ENCODE assay signal across 8 cellular contexts in genomic region chr20:4160761-4161305, GRCh38. TPM values are rescaled to one million over a fixed set of nuclear protein-coding genes. Genes with fewer than 3 reads are reported as not detected.
DNase-seq lines count a peak whose midpoint lies in the region; ATAC-seq, FAIRE-seq and TF ChIP-seq lines count a peak whose summit lies in the region.

No MANE protein-coding gene starts in this region.

- DNase-seq in A673 (ENCODE audit: low spot score) (no peak), MM.1S (peak; percentile 77), GM12878 (ENCODE audit: low read depth, low spot score) (no peak), left lobe of liver (ENCODE audit: low spot score) (no peak), prostate gland (ENCODE audit: low spot score) (no peak)
- peak in 1 of 2 donors; percentile 33 for DNase-seq in stimulated activated naive CD8-positive, alpha-beta T cell treated with anti-CD3 and anti-CD28 coated beads, Interleukin-15, amount 100 ng/mL, for 72 hours

- H3K27me3 Mint-ChIP-seq in stimulated activated naive CD8-positive, alpha-beta T cell treated with anti-CD3 and anti-CD28 coated beads, Interleukin-15, amount 100 ng/mL, for 72 hours = peaks cover 36% of the 10 kb centered on the region

- POLR2A ChIA-PET in A673 (lab: Charles Lee; ENCODE audit: low non-redundant PET) (no interaction called here), GM12878 (lab: Charles Lee) (no interaction called here)

- no peaks in the 10 kb centered on the region for H3K9me2 ChIP-seq in MM.1S (replicated peaks; ENCODE audit: insufficient read depth, low read length)

- ATAC-seq in GM12878 (peak; percentile 63), left lobe of liver (peak; percentile 48), HG02840 (IDR thresholded peaks at IDR 0.05; ENCODE audit: low FRiP score, unreplicated experiment) (no peak), HG02885 (IDR thresholded peaks at IDR 0.05; ENCODE audit: poor library complexity, unreplicated experiment) (no peak)
- peak; percentile 71 for ATAC-seq in stimulated activated naive CD8-positive, alpha-beta T cell treated with anti-CD3 and anti-CD28 coated beads, Interleukin-15, amount 100 ng/mL, for 72 hours

- TF ChIP-seq RAD21 in GM12878 (IDR thresholded peaks at IDR 0.05; ENCODE audit: insufficient read depth, low read depth, low read length) = no peak

- RAD21 ChIA-PET in GM12878 (lab: Charles Lee; ENCODE audit: unreplicated experiment) = no interaction called here

- no peaks in the 10 kb centered on the region for H3K36me3 ChIP-seq in A673 (ENCODE audit: insufficient read depth, low read length, poor library complexity, severe bottlenecking)
- no peaks in the 10 kb centered on the region for H3K36me3 ChIP-seq in MM.1S (replicated peaks; ENCODE audit: insufficient read depth, low read length)
- H3K36me3 ChIP-seq in GM12878 (ENCODE audit: control insufficient read depth in 2 of 2, insufficient read depth in 2 of 2, low read length in 1 of 2) = no peaks in the 10 kb centered on the region
- no peaks in the 10 kb centered on the region for H3K36me3 ChIP-seq in prostate gland

- no peak overlapping the region for H3K27ac Mint-ChIP-seq in stimulated activated naive CD8-positive, alpha-beta T cell treated with anti-CD3 and anti-CD28 coated beads, Interleukin-15, amount 100 ng/mL, for 72 hours

- intact Hi-C loops in A673 (cut with micrococcal nuclease; ENCODE audit: unreplicated experiment) (no loop called here), GM12878 (cut with micrococcal nuclease; ENCODE audit: unreplicated experiment) (no loop called here), prostate gland (cut with DNase I) (no loop called here)

- peak overlapping the region; percentile 49 for H2AFZ ChIP-seq in MM.1S (ENCODE audit: low read length)
- no peak overlapping the region for H2AFZ ChIP-seq in GM12878 (ENCODE audit: control insufficient read depth, low read depth, low read length)

- peaks cover 40% of the 10 kb centered on the region for H3K4me1 Mint-ChIP-seq in stimulated activated naive CD8-positive, alpha-beta T cell treated with anti-CD3 and anti-CD28 coated beads, Interleukin-15, amount 100 ng/mL, for 72 hours

- TF ChIP-seq CTCF in A673 (conservative IDR thresholded peaks at IDR 0.05; ENCODE audit: low read depth, low read length) (no peak), MM.1S (IDR thresholded peaks at IDR 0.05; ENCODE audit: low read length) (no peak), GM12878 (IDR thresholded peaks at IDR 0.05 in 2 of 3, conservative IDR thresholded peaks at IDR 0.05 in 1 of 3; ENCODE audit: control insufficient read depth in 2 of 3, extremely low read depth in 1 of 3, insufficient read depth in 1 of 3, low read depth in 3 of 3, low read length in 3 of 3) (no peak), prostate gland (IDR thresholded peaks at IDR 0.05) (no peak)

- CTCF ChIA-PET in A673 (lab: Charles Lee) (no interaction called here), GM12878 (lab: Yijun Ruan, JAX) (interaction anchor here (1.0 kb wide), 2 partner anchors 13 to 68 kb away, joined by 3 to 4 read pairs; no protein-coding TSS in a partner anchor)

- SMC1A ChIA-PET in GM12878 (lab: Charles Lee; ENCODE audit: uncharacterized antibody, unreplicated experiment) = no interaction called here

- peaks cover 22% of the 10 kb centered on the region for H3K4me1 ChIP-seq in A673 (ENCODE audit: insufficient read depth, low read length, poor library complexity, severe bottlenecking)
- H3K4me1 ChIP-seq in MM.1S (ENCODE audit: low read length) = peaks cover 29% of the 10 kb centered on the region
- H3K4me1 ChIP-seq in GM12878 (ENCODE audit: control insufficient read depth, insufficient read depth, low read length) = no peaks in the 10 kb centered on the region
- H3K4me1 ChIP-seq in prostate gland (replicated peaks) = peaks cover 6% of the 10 kb centered on the region

- H3K4me2 ChIP-seq in MM.1S (ENCODE audit: low read depth, low read length) = peak overlapping the region; percentile 55
- no peak overlapping the region; the same call in 1 of the 2 replicates for H3K4me2 ChIP-seq in GM12878 (ENCODE audit: control insufficient read depth, insufficient read depth)

- 0 out of 2 replicates have a peak, but pooled peaks cover 4% of the 10 kb centered on the region for H3F3A ChIP-seq in MM.1S (ENCODE audit: insufficient read depth, low read length)

- no peak for TF ChIP-seq EP300 in GM12878 (IDR thresholded peaks at IDR 0.05; ENCODE audit: borderline replicate concordance in 1 of 2, control insufficient read depth in 1 of 2, low read depth in 2 of 2, low read length in 2 of 2)

- TF ChIP-seq POLR2A in GM12878 (IDR thresholded peaks at IDR 0.05; ENCODE audit: low read depth, low read length) = no peak
- TF ChIP-seq POLR2A in prostate gland (IDR thresholded peaks at IDR 0.05) = no peak

- no peak overlapping the region for H3K4me3 Mint-ChIP-seq in stimulated activated naive CD8-positive, alpha-beta T cell treated with anti-CD3 and anti-CD28 coated beads, Interleukin-15, amount 100 ng/mL, for 72 hours

- in situ Hi-C loops in GM12878 (cut with MboI) = no loop called here

- H3K4me3 ChIP-seq in A673 (ENCODE audit: low read depth, low read length, poor library complexity, severe bottlenecking) (no peak overlapping the region), MM.1S (ENCODE audit: low read length) (0 out of 2 replicates have a peak overlapping the region, but pooled peaks have one; percentile 19), GM12878 (no peak overlapping the region), prostate gland (no peak overlapping the region)

- H3K27me3 ChIP-seq in A673 (replicated peaks; ENCODE audit: insufficient read depth, low read depth, low read length, poor library complexity) = no peaks in the 10 kb centered on the region
- no peaks in the 10 kb centered on the region for H3K27me3 ChIP-seq in MM.1S (replicated peaks; ENCODE audit: insufficient read depth, low read length)
- H3K27me3 ChIP-seq in GM12878 (replicated peaks in 1 of 2; ENCODE audit: control insufficient read depth in 2 of 2, insufficient read depth in 2 of 2, low read length in 1 of 2) = peaks cover 0 to 5% of the 10 kb centered on the region in 2 experiments; a peak in 1 of 4 replicates
- no peaks in the 10 kb centered on the region for H3K27me3 ChIP-seq in prostate gland (replicated peaks; ENCODE audit: insufficient read depth)

- FAIRE-seq in GM12878 (lab: Jason Lieb, UNC) = no peak

- WGBS in GM12878 (ENCODE audit: insufficient coverage, insufficient replicate concordance, low lambda C conversion rate, missing lambda C conversion rate) = 16% methylated on average over 14 of the region's 14 CpGs
- 48% methylated on average over 10 of the region's 14 CpGs for WGBS in prostate gland

- H3K27ac ChIP-seq in A673 (ENCODE audit: low read depth, low read length, poor library complexity, severe bottlenecking) (peak overlapping the region; percentile 77), MM.1S (ENCODE audit: low read length) (peak overlapping the region; percentile 58; the same call in 1 of the 2 replicates), GM12878 (ENCODE audit: control insufficient read depth, insufficient read depth) (no peak overlapping the region), prostate gland (no peak overlapping the region)

- BruUV-seq in A673 (replicated peaks; lab: Mats Ljungman, UMichigan) = no TSS peak
- BruUV-seq in GM12878 (replicated peaks; lab: Mats Ljungman, UMichigan) = no TSS peak

- no peaks in the 10 kb centered on the region for H3K9me3 ChIP-seq in A673 (ENCODE audit: low read depth, low read length, poor library complexity, severe bottlenecking)
- H3K9me3 ChIP-seq in MM.1S (replicated peaks; ENCODE audit: insufficient read depth, low read length) = no peaks in the 10 kb centered on the region
- no peaks in the 10 kb centered on the region for H3K9me3 ChIP-seq in GM12878 (replicated peaks; ENCODE audit: control insufficient read depth, insufficient read depth, low read length)
- H3K9me3 ChIP-seq in prostate gland = no peaks in the 10 kb centered on the region

- H3K9me3 Mint-ChIP-seq in stimulated activated naive CD8-positive, alpha-beta T cell treated with anti-CD3 and anti-CD28 coated beads, Interleukin-15, amount 100 ng/mL, for 72 hours = no peaks in the 10 kb centered on the region

- no peaks in the 10 kb centered on the region for H3K79me2 ChIP-seq in MM.1S (ENCODE audit: low read length)
- no peaks in the 10 kb centered on the region for H3K79me2 ChIP-seq in GM12878 (ENCODE audit: control insufficient read depth, insufficient read depth, low read length)

- H4K20me1 ChIP-seq in MM.1S (ENCODE audit: insufficient read depth, low read length) = no peaks in the 10 kb centered on the region
- no peaks in the 10 kb centered on the region for H4K20me1 ChIP-seq in GM12878 (ENCODE audit: control insufficient read depth, insufficient read depth)

- peak overlapping the region; percentile 38 for H3K9ac ChIP-seq in MM.1S (ENCODE audit: low read length)
- H3K9ac ChIP-seq in GM12878 (ENCODE audit: control insufficient read depth, insufficient read depth, low read length) = no peak overlapping the region

TF ChIP-seq in GM12878, 131 proteins besides CTCF, POLR2A, EP300 and RAD21:
- peak in 1 of 2 experiments; percentile 7; a peak in 1 of 4 replicates for TF ChIP-seq BHLHE40 (IDR thresholded peaks at IDR 0.05; ENCODE audit: borderline replicate concordance in 1 of 2, low read depth in 2 of 2, low read length in 1 of 2)
- TF ChIP-seq ZNF622 (IDR thresholded peaks at IDR 0.05) = no peak
TF ChIP-seq in GM12878: peak in this region for 1.

RNA-seq across cellular contexts. Expression of gene SMOX, which starts 12.2 kb away (rescaled TPM):
- total RNA-seq in A673 (2021) (21.8 and 22.1 TPM in 2 replicates), GM12878 (2014; rRNA removed) (0.11 and 0.23 TPM in 2 replicates), GM12878 (2014; rRNA removed; fragmentation: Illumina TruSeq; extraction: Trizol) (not detected in 2 replicates), GM12878 (2021) (0.15 and 0.21 TPM in 2 replicates), left lobe of liver (1.8 TPM), prostate gland (10 to 100 TPM; 22.7 to 26.6 TPM)
- total RNA-seq in GM12878 (2013; cell fraction: nucleolus; rRNA removed) = 0.59 and 0.86 TPM in 2 replicates
- polyA plus RNA-seq in GM12878 (2011; ENCODE audit: low read depth) = not detected
- polyA plus RNA-seq in GM12878 (2011; rRNA removed) (0.04 and 0.27 TPM in 2 replicates), GM12878 (2014; fragmentation: Illumina TruSeq; extraction: Trizol) (0.32 TPM in 1 of 2 replicates, not detected in the other), GM12878 (2014; fragmentation: Nextera tagmentation; extraction: Ambion mirVana) (under 1 TPM; 0.09 to 0.31 TPM), GM12878 (2014; rRNA removed) (0.08 and 0.13 TPM in 2 replicates), GM12878 (2016; fragmentation: Nextera tagmentation; extraction: Ambion mirVana) (not detected)
- polyA plus RNA-seq in GM12878 (2011; cell fraction: cytosol; rRNA removed) = 0.25 and 0.33 TPM in 2 replicates
- polyA plus RNA-seq in GM12878 (2011; cell fraction: nucleus; rRNA removed) = 0.18 and 0.27 TPM in 2 replicates
- 0.10 TPM in 1 of 2 replicates, not detected in the other for polyA plus RNA-seq in GM12878 (2012)
- 0.36 TPM in 1 of 2 replicates, not detected in the other for polyA minus RNA-seq in GM12878 (2011; rRNA and poly(A)+ RNA removed)
- polyA minus RNA-seq in GM12878 (2011; cell fraction: cytosol; rRNA and poly(A)+ RNA removed) = 1.2 TPM in 1 of 2 replicates, not detected in the other
- not detected in 2 replicates for polyA minus RNA-seq in GM12878 (2011; cell fraction: nucleus; rRNA and poly(A)+ RNA removed)

Comparison
In these comparisons a context has a peak if more than half of its experiments do, and no peak if none do; other contexts are left out.
1. H3K27ac ChIP-seq: peak in A673 (single experiment) and MM.1S (single experiment); none in GM12878 (single experiment) and prostate gland (0 of 2).
2. ATAC-seq: peak in GM12878 (single experiment), left lobe of liver (single experiment) and stimulated activated naive CD8-positive, alpha-beta T cell treated with anti-CD3 and anti-CD28 coated beads, Interleukin-15, amount 100 ng/mL, for 72 hours (single experiment); none in HG02840 (single experiment) and HG02885 (single experiment).